In genomic region chr2:121351521-121352318, GRCh38 we compare ENCODE assay signal across 18 cellular contexts.
DNase-seq lines count a peak whose midpoint lies in the region; ATAC-seq, FAIRE-seq and TF ChIP-seq lines count a peak whose summit lies in the region.
"Had no signal": no experiment of that assay in that cellular context is flagged by ENCODE, and none has a peak within 500 bp of the region (broad histone marks: within the 10 kb centered on the region; RNA-seq: fewer than 3 reads in every experiment).

No MANE protein-coding gene starts in this region.

- H3K36me3 ChIP-seq in left ventricle myocardium inferior (peaks cover 84% of the 10 kb centered on the region), WERI-Rb-1 (peaks cover 51% of the 10 kb centered on the region)
- H3K36me3 ChIP-seq: BE2C had no signal

- no peak overlapping the region for H3K4me3 Mint-ChIP-seq in stimulated activated effector memory CD8-positive, alpha-beta T cell treated with anti-CD3 and anti-CD28 coated beads, Interleukin-12 subunit alpha, Interleukin-12 subunit beta, amount 100 ng/mL, for 72 hours
- H3K4me3 Mint-ChIP-seq in chondrocyte (ENCODE audit: unreplicated experiment), result no peak overlapping the region
- H3K4me3 Mint-ChIP-seq: CD8-positive, alpha-beta memory T cell had no signal

- H3K27ac Mint-ChIP-seq in stimulated activated effector memory CD8-positive, alpha-beta T cell treated with anti-CD3 and anti-CD28 coated beads, Interleukin-12 subunit alpha, Interleukin-12 subunit beta, amount 100 ng/mL, for 72 hours, result peak overlapping the region; percentile 69
- no peak overlapping the region for H3K27ac Mint-ChIP-seq in chondrocyte (ENCODE audit: unreplicated experiment)

- peaks cover 43% of the 10 kb centered on the region for H3K4me1 ChIP-seq in left ventricle myocardium inferior
- H3K4me1 ChIP-seq: A549, BE2C, Caco-2, HAP-1 had no signal

- H3K27ac ChIP-seq in left ventricle myocardium inferior (replicated peaks) (peak overlapping the region; percentile 87), WERI-Rb-1 (peak overlapping the region; percentile 88)
- H3K27ac ChIP-seq: A549, C4-2B had no signal

- no peak for TF ChIP-seq CTCF in left ventricle myocardium inferior (IDR thresholded peaks at IDR 0.05; ENCODE audit: borderline replicate concordance)
- no peak for TF ChIP-seq CTCF in WERI-Rb-1 (IDR thresholded peaks at IDR 0.05; ENCODE audit: low read depth, low read length)
- TF ChIP-seq CTCF in chondrocyte (IDR thresholded peaks at IDR 0.05), result no peak

- no peaks in the 10 kb centered on the region for H3K9me3 ChIP-seq in left ventricle myocardium inferior (replicated peaks)
- no peaks in the 10 kb centered on the region for H3K9me3 ChIP-seq in WERI-Rb-1 (ENCODE audit: severe bottlenecking)
- H3K9me3 ChIP-seq: A549, BE2C, Caco-2, HAP-1 had no signal

- no peaks in the 10 kb centered on the region for H3K27me3 ChIP-seq in left ventricle myocardium inferior (ENCODE audit: low read depth)
- no peaks in the 10 kb centered on the region for H3K27me3 ChIP-seq in WERI-Rb-1 (ENCODE audit: insufficient read depth, low read depth, severe bottlenecking)
- H3K27me3 ChIP-seq: BE2C had no signal

- intact Hi-C loops in left ventricle myocardium inferior (cut with micrococcal nuclease), result no loop called here
- intact Hi-C loops in Right ventricle myocardium superior (cut with DNase I), result no loop called here

- H3K4me3 ChIP-seq in left ventricle myocardium inferior (no peak overlapping the region), WERI-Rb-1 (ENCODE audit: low read depth, low read length) (no peak overlapping the region)
- H3K4me3 ChIP-seq: A549, HAP-1 had no signal

- H3K36me3 Mint-ChIP-seq in stimulated activated effector memory CD8-positive, alpha-beta T cell treated with anti-CD3 and anti-CD28 coated beads, Interleukin-12 subunit alpha, Interleukin-12 subunit beta, amount 100 ng/mL, for 72 hours, result peaks cover 98% of the 10 kb centered on the region
- peaks cover 26% of the 10 kb centered on the region for H3K36me3 Mint-ChIP-seq in chondrocyte (ENCODE audit: low read depth)

- no peaks in the 10 kb centered on the region for H3K9me3 Mint-ChIP-seq in stimulated activated effector memory CD8-positive, alpha-beta T cell treated with anti-CD3 and anti-CD28 coated beads, Interleukin-12 subunit alpha, Interleukin-12 subunit beta, amount 100 ng/mL, for 72 hours
- H3K9me3 Mint-ChIP-seq in chondrocyte (ENCODE audit: low read depth), result no peaks in the 10 kb centered on the region
- H3K9me3 Mint-ChIP-seq: CD8-positive, alpha-beta memory T cell had no signal

- DNase-seq in left ventricle myocardium inferior (no peak), Right ventricle myocardium superior (no peak), WERI-Rb-1 (peak; percentile 92), mesenteric fat pad (ENCODE audit: low spot score) (peak; percentile 74), chondrocyte (ENCODE audit: low spot score) (no peak), iPS-NIHi7 (ENCODE audit: extremely low spot score) (no peak), RCC 7860 (ENCODE audit: low spot score) (no peak)
- no peak for DNase-seq in stimulated activated effector memory CD8-positive, alpha-beta T cell treated with anti-CD3 and anti-CD28 coated beads, Interleukin-12 subunit alpha, Interleukin-12 subunit beta, amount 100 ng/mL, for 72 hours (ENCODE audit: low spot score in 2 of 2)
- DNase-seq: BE2C; Caco-2; CD8-positive, alpha-beta memory T cell; DMS53; GF-D8; GOT3 had no signal

- no peak for FAIRE-seq in RCC 7860 (lab: Jason Lieb, UNC)
- FAIRE-seq: A549, GM19239 had no signal

- no peak for ATAC-seq in Right ventricle myocardium superior (ENCODE audit: poor library complexity)
- no peak for ATAC-seq in stimulated activated effector memory CD8-positive, alpha-beta T cell treated with anti-CD3 and anti-CD28 coated beads, Interleukin-12 subunit alpha, Interleukin-12 subunit beta, amount 100 ng/mL, for 72 hours
- ATAC-seq: A549 had no signal

- no peaks in the 10 kb centered on the region for H3K4me1 Mint-ChIP-seq in stimulated activated effector memory CD8-positive, alpha-beta T cell treated with anti-CD3 and anti-CD28 coated beads, Interleukin-12 subunit alpha, Interleukin-12 subunit beta, amount 100 ng/mL, for 72 hours
- H3K4me1 Mint-ChIP-seq in chondrocyte (ENCODE audit: low read depth), result peaks cover 3% of the 10 kb centered on the region

- no peaks in the 10 kb centered on the region for H3K27me3 Mint-ChIP-seq in chondrocyte (ENCODE audit: low read depth)
- H3K27me3 Mint-ChIP-seq: CD8-positive, alpha-beta memory T cell had no signal

Comparison
In these comparisons a context has a peak if more than half of its experiments do, and no peak if none do; other contexts are left out.
1. DNase-seq: peak in WERI-Rb-1 (single experiment) and mesenteric fat pad (single experiment); none in left ventricle myocardium inferior (single experiment), Right ventricle myocardium superior (single experiment), stimulated activated effector memory CD8-positive, alpha-beta T cell treated with anti-CD3 and anti-CD28 coated beads, Interleukin-12 subunit alpha, Interleukin-12 subunit beta, amount 100 ng/mL, for 72 hours (0 of 2), chondrocyte (single experiment), iPS-NIHi7 (single experiment) and RCC 7860 (single experiment).